16 cellular contexts compared by ENCODE assay signal in the genomic region with DNA sequence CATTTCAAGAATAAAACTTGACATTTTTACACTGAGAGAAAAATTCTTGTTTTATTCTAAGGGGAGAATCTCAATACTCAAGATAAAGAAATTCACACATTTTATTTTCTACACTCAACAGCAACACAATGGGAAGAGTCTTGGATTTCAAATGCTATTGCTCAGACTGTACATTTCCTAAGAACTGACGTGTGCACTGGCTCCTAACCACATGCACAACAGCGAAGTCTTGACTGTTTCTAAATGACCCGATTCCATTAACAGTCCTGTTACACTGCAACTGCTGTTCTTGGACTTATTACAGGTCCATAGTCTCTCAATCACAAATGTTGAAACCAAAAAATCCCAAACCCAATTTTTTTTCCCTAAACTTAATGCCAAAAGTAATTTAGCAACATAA. TPM values are rescaled to one million over a fixed set of nuclear protein-coding genes. Genes with fewer than 3 reads are reported as not detected.
DNase-seq lines count a peak whose midpoint lies in the region; ATAC-seq and TF ChIP-seq lines count a peak whose summit lies in the region.
"Had no signal": no experiment of that assay in that cellular context is flagged by ENCODE, and none has a peak within 500 bp of the region (broad histone marks: within the 10 kb centered on the region; RNA-seq: fewer than 3 reads in every experiment).

No MANE protein-coding gene starts in this region.

- H3K36me3 ChIP-seq in SK-N-MC (ENCODE audit: insufficient read depth, low read length), result peaks cover 95% of the 10 kb centered on the region

- no peak overlapping the region for H3K4me3 Mint-ChIP-seq in type B pancreatic cell
- H3K4me3 Mint-ChIP-seq: CD14-positive monocyte; CD8-positive, alpha-beta memory T cell had no signal

- no peaks in the 10 kb centered on the region for H3K9me3 ChIP-seq in SK-N-MC (ENCODE audit: low read depth, low read length)
- H3K9me3 ChIP-seq: A549, BE2C, Caco-2 had no signal

- H3K4me3 ChIP-seq in SK-N-MC (no peak overlapping the region), astrocyte of the spinal cord (ENCODE audit: low read depth, low read length) (no peak overlapping the region), fibroblast of mammary gland (ENCODE audit: control insufficient read depth, low read depth, low read length) (no peak overlapping the region)
- H3K4me3 ChIP-seq: A549 had no signal

- peaks cover 12% of the 10 kb centered on the region for H3K36me3 Mint-ChIP-seq in type B pancreatic cell

- H3K4me1 Mint-ChIP-seq in type B pancreatic cell (ENCODE audit: unreplicated experiment), result peaks cover 4% of the 10 kb centered on the region
- H3K4me1 Mint-ChIP-seq: CD14-positive monocyte had no signal

- H3K9ac ChIP-seq in SK-N-MC (ENCODE audit: insufficient read length), result no peak overlapping the region

- intact Hi-C loops in sciatic nerve (cut with DNase I), result no loop called here

- no peaks in the 10 kb centered on the region for H3K27me3 Mint-ChIP-seq in type B pancreatic cell
- H3K27me3 Mint-ChIP-seq: CD8-positive, alpha-beta memory T cell had no signal

- in situ Hi-C loops in astrocyte of the spinal cord (cut with HindIII; ENCODE audit: low sequenced_read_pairs), result no loop called here

- DNase-seq in SK-N-MC (ENCODE audit: low read depth, low spot score) (no peak), astrocyte of the spinal cord (ENCODE audit: low read depth, low spot score) (peak; percentile 9), fibroblast of mammary gland (ENCODE audit: low read depth) (peak; percentile 10), sciatic nerve (ENCODE audit: low spot score) (peak; percentile 17), CD1c-positive myeloid dendritic cell (ENCODE audit: extremely low spot score) (no peak), type B pancreatic cell (ENCODE audit: extremely low spot score, unreplicated experiment) (no peak), C1 segment of cervical spinal cord (lab: John Stamatoyannopoulos, UW) (no peak)
- no peak for DNase-seq in stimulated activated naive CD4-positive, alpha-beta T cell treated with Interleukin-2 at 50 U/mL for 16 hours (lab: John Stamatoyannopoulos, UW)
- DNase-seq: BE2C; Caco-2; CD8-positive, alpha-beta memory T cell; DND-41; GDM1; HCEC 1CT had no signal

- no peaks in the 10 kb centered on the region for H3K9me3 Mint-ChIP-seq in type B pancreatic cell
- H3K9me3 Mint-ChIP-seq: CD8-positive, alpha-beta memory T cell had no signal

- ATAC-seq in sciatic nerve, result no peak
- ATAC-seq: A549 had no signal

- H3K27ac ChIP-seq in SK-N-MC, result 0 out of 2 replicates have a peak overlapping the region, but pooled peaks have one; percentile 2
- H3K27ac ChIP-seq: A549 had no signal

- TF ChIP-seq CTCF in astrocyte of the spinal cord (IDR thresholded peaks at IDR 0.05; ENCODE audit: low read depth, low read length), result no peak
- no peak for TF ChIP-seq CTCF in fibroblast of mammary gland (conservative IDR thresholded peaks at IDR 0.05; ENCODE audit: control insufficient read depth, insufficient read depth, low read depth, low read length)
- no peak for TF ChIP-seq CTCF in type B pancreatic cell (conservative IDR thresholded peaks at IDR 0.05)

- no peak overlapping the region for H3K27ac Mint-ChIP-seq in type B pancreatic cell

RNA-seq across cellular contexts. Expression of a gene that starts 20.9 kb away (rescaled TPM):
- total RNA-seq in sciatic nerve (39.7 TPM), type B pancreatic cell (ENCODE audit: low replicate concordance) (29.0 and 30.0 TPM in 2 replicates)

Comparison
In these comparisons a context has a peak if more than half of its experiments do, and no peak if none do; other contexts are left out.
1. DNase-seq: peak in astrocyte of the spinal cord (single experiment), fibroblast of mammary gland (single experiment) and sciatic nerve (single experiment); none in SK-N-MC (single experiment), CD1c-positive myeloid dendritic cell (single experiment), type B pancreatic cell (single experiment), C1 segment of cervical spinal cord (0 of 14) and stimulated activated naive CD4-positive, alpha-beta T cell treated with Interleukin-2 at 50 U/mL for 16 hours (single experiment).